8 cellular contexts compared by ENCODE assay signal in genomic region chr1:213050745-213051126, GRCh38. TPM values are rescaled to one million over a fixed set of nuclear protein-coding genes. Genes with fewer than 3 reads are reported as not detected.
A peak's percentile ranks its signal among the peaks of the same experiment; 100 is the strongest.
DNase-seq lines count a peak whose midpoint lies in the region; ATAC-seq and TF ChIP-seq lines count a peak whose summit lies in the region.

No MANE protein-coding gene starts in this region.

- peak overlapping the region; percentile 83 for H3K4me3 ChIP-seq in SU-DHL-6 (ENCODE audit: insufficient read depth, low read length, poor library complexity, severe bottlenecking)
- peak overlapping the region; percentile 79 for H3K4me3 ChIP-seq in skeletal muscle cell (ENCODE audit: low read depth, low read length)

- no peak overlapping the region for H3K27ac ChIP-seq in SU-DHL-6 (ENCODE audit: low read depth, low read length)

- intact Hi-C loops in Right ventricle myocardium superior (cut with DNase I): no loop called here

- DNase-seq in Right ventricle myocardium superior: no peak
- no peak for DNase-seq in skeletal muscle cell (ENCODE audit: low read depth)
- DNase-seq in NCI-H446 (lab: John Stamatoyannopoulos, UW): no peak
- DNase-seq in NCI-H187 (lab: John Stamatoyannopoulos, UW): no peak
- no peak for DNase-seq in NCI-H524 (lab: John Stamatoyannopoulos, UW)

- H3K9me2 ChIP-seq in SU-DHL-6 (replicated peaks; ENCODE audit: insufficient read depth, low read length): no peaks in the 10 kb centered on the region

- H4K20me1 ChIP-seq in SU-DHL-6 (ENCODE audit: low read depth, low read length): no peaks in the 10 kb centered on the region

- no peaks in the 10 kb centered on the region for H3F3A ChIP-seq in SU-DHL-6 (ENCODE audit: insufficient read depth)

- peak overlapping the region; percentile 96 for H3K4me2 ChIP-seq in SU-DHL-6 (ENCODE audit: low read depth, low read length, poor library complexity, severe bottlenecking)

- H3K9me3 ChIP-seq in SU-DHL-6 (ENCODE audit: insufficient read depth, low read length): no peaks in the 10 kb centered on the region

- H2AFZ ChIP-seq in SU-DHL-6 (ENCODE audit: low read depth, low read length, severe bottlenecking): peak overlapping the region; percentile 97

- peaks cover 24% of the 10 kb centered on the region for H3K79me2 ChIP-seq in SU-DHL-6 (ENCODE audit: insufficient read depth, low read length)

- peak overlapping the region; percentile 72 for H3K9ac ChIP-seq in SU-DHL-6 (ENCODE audit: low read length)

- no peaks in the 10 kb centered on the region for H3K27me3 ChIP-seq in SU-DHL-6 (ENCODE audit: low read length)

- TF ChIP-seq CTCF in SU-DHL-6 (IDR thresholded peaks at IDR 0.05; ENCODE audit: insufficient read depth, low read length, poor library complexity, severe bottlenecking): no peak

- ATAC-seq in GM18499 (IDR thresholded peaks at IDR 0.05; ENCODE audit: insufficient read depth, unreplicated experiment) (peak; percentile 26), HG02623 (IDR thresholded peaks at IDR 0.05; ENCODE audit: unreplicated experiment) (peak; percentile 29), Right ventricle myocardium superior (ENCODE audit: poor library complexity) (peak; percentile 67)

- H3K36me3 ChIP-seq in SU-DHL-6 (ENCODE audit: low read length): no peaks in the 10 kb centered on the region; the same call in 1 of the 2 replicates

RNA-seq across cellular contexts. Expression of gene RPS6KC1, which starts 0.3 kb away (rescaled TPM):
- 9.7 TPM for total RNA-seq in Right ventricle myocardium superior

RNA-seq across cellular contexts. Expression of gene ANGEL2, which starts 35.1 kb away (rescaled TPM):
- total RNA-seq in Right ventricle myocardium superior: 17.1 TPM
